ENCODE assay signal across 19 cellular contexts in the genomic region with DNA sequence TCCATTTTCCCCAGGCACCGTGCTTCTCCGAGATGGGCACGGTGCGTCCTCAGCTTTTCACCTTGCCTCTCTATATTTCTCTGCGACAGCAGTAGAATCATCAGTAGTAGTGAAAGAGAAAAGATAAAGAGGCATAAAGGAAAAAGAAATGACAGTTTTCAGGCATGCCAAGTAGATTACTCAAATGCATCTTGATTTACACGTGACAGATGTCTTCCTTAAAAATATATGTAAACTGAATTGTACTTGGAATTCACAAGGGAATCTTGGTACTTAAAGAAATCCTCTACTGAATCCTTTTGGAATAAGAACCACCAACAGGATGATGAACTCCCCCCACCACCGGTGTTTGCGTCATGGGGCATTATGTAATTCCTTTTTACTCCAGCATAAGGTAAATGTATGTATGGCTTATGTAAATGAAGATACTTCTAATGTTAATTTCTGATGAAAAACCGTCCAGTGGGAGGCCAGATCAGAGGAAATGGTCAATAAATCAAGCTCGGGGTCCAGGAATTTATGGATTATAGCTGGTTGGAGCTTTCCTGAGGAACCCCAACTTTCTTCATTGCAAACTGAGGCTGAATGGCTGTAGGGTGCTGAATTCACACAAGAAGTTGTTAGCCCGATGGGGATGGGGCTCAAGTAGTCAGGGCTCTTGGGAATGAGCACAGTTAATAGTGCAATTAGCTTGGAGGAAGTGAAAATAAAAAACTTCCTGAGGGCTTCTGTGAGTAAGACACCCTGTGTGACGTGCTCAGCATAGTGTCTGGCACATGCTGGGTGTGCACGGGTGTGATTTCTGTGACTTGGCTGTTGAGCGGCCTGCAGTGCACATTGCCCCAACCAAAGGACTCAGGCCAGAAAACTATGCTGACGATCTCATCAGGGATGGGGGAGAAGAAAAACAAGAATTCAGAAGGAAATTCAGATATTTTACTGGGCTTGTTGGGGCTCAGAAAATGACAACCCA.
DNase-seq lines count a peak whose midpoint lies in the region; ATAC-seq and TF ChIP-seq lines count a peak whose summit lies in the region.
"Had no signal": no experiment of that assay in that cellular context is flagged by ENCODE, and none has a peak within 500 bp of the region (broad histone marks: within the 10 kb centered on the region; RNA-seq: fewer than 3 reads in every experiment).

No MANE protein-coding gene starts in this region.

- H3K4me3 Mint-ChIP-seq in H9 = 0 out of 5 replicates have a peak overlapping the region, but pooled peaks of 1 of the 2 experiments have one; percentile 9
- no peak overlapping the region for H3K4me3 Mint-ChIP-seq in chondrocyte (ENCODE audit: unreplicated experiment)
- H3K4me3 Mint-ChIP-seq: CD8-positive, alpha-beta memory T cell; IgD-negative memory B cell; T-cell had no signal

- H3K27ac Mint-ChIP-seq in H9 = peak overlapping the region; percentile 76 to 91 (median 86); a peak in 5 of 7 replicates
- peak overlapping the region; percentile 39 for H3K27ac Mint-ChIP-seq in chondrocyte (ENCODE audit: unreplicated experiment)
- H3K27ac Mint-ChIP-seq: CD8-positive, alpha-beta memory T cell; IgD-negative memory B cell; T-cell had no signal

- no peak overlapping the region for H4K5ac ChIP-seq in H9 (ENCODE audit: insufficient read length, low read depth, low read length)
- no peak overlapping the region for H4K5ac ChIP-seq in mesendoderm (ENCODE audit: low read length)

- no peak overlapping the region for H3K9ac ChIP-seq in H9 (ENCODE audit: extremely low read depth, insufficient read length, low read length)
- no peak overlapping the region for H3K9ac ChIP-seq in mesendoderm (ENCODE audit: low read length)

- H3K18ac ChIP-seq in H9 (ENCODE audit: insufficient read length, low read depth, low read length) = no peak overlapping the region
- H3K18ac ChIP-seq in mesendoderm (ENCODE audit: low read length) = no peak overlapping the region

- no peak overlapping the region for H4K91ac ChIP-seq in H9 (ENCODE audit: insufficient read length, low read depth, low read length)

- no peak overlapping the region for H2AFZ ChIP-seq in H9 (ENCODE audit: low read length)
- H2AFZ ChIP-seq: PC-9 had no signal

- H3T11ph ChIP-seq in H9 (ENCODE audit: low read length) = no peak overlapping the region

- H3K4me1 ChIP-seq in H9 (ENCODE audit: insufficient read depth, low read length) = peaks cover 4% of the 10 kb centered on the region; the same call in 1 of the 2 replicates
- H3K4me1 ChIP-seq in mesendoderm (ENCODE audit: control insufficient read depth, low read depth, low read length) = peaks cover 11% of the 10 kb centered on the region
- no peaks in the 10 kb centered on the region for H3K4me1 ChIP-seq in tibial artery
- H3K4me1 ChIP-seq: BE2C had no signal

- H3K23ac ChIP-seq in H9 (ENCODE audit: insufficient read length, low read depth, low read length) (no peak overlapping the region), mesendoderm (ENCODE audit: low read length) (no peak overlapping the region)

- intact Hi-C loops in tibial artery (cut with DNase I; ENCODE audit: low total_unique reads) = no loop called here

- no peaks in the 10 kb centered on the region for H3K79me1 ChIP-seq in H9 (ENCODE audit: insufficient read depth, low read depth, low read length, poor library complexity, severe bottlenecking)
- no peaks in the 10 kb centered on the region for H3K79me1 ChIP-seq in mesendoderm (ENCODE audit: low read length)

- peaks cover 3 to 9% of the 10 kb centered on the region in 2 experiments; a peak in 4 of 5 replicates for H3K9me3 Mint-ChIP-seq in H9
- H3K9me3 Mint-ChIP-seq in chondrocyte (ENCODE audit: low read depth) = peaks cover 3% of the 10 kb centered on the region

- no peak overlapping the region for H3K56ac ChIP-seq in H9 (ENCODE audit: insufficient read length, low read depth, low read length)
- no peak overlapping the region for H3K56ac ChIP-seq in mesendoderm (ENCODE audit: low read length)

- H2BK12ac ChIP-seq in H9 (ENCODE audit: insufficient read length, low read depth, low read length) = no peak overlapping the region

- H2AK5ac ChIP-seq in H9 (ENCODE audit: insufficient read length, low read length) (no peak overlapping the region), mesendoderm (ENCODE audit: low read length) (no peak overlapping the region)

- peaks cover 0 to 6% (median 5%) of the 10 kb centered on the region in 3 experiments; a peak in 5 of 7 replicates for H3K36me3 Mint-ChIP-seq in H9 (ENCODE audit: insufficient read depth in 1 of 3, low read depth in 3 of 3)
- H3K36me3 Mint-ChIP-seq in chondrocyte (ENCODE audit: low read depth) = no peaks in the 10 kb centered on the region
- H3K36me3 Mint-ChIP-seq: CD8-positive, alpha-beta memory T cell; IgD-negative memory B cell; T-cell had no signal

- no peak overlapping the region for H4K8ac ChIP-seq in H9 (replicated peaks; ENCODE audit: insufficient read length, low read depth, low read length)
- no peak overlapping the region for H4K8ac ChIP-seq in mesendoderm (ENCODE audit: low read depth, low read length)

- no peaks in the 10 kb centered on the region for H3K79me2 ChIP-seq in H9 (ENCODE audit: insufficient read depth, low read length)
- no peaks in the 10 kb centered on the region for H3K79me2 ChIP-seq in mesendoderm (ENCODE audit: control insufficient read depth, insufficient read depth, low read length)

- no peaks in the 10 kb centered on the region for H3K23me2 ChIP-seq in H9 (ENCODE audit: insufficient read length, low read depth, low read length, poor library complexity, severe bottlenecking)

- H3K36me3 ChIP-seq in mesendoderm (ENCODE audit: control insufficient read depth, insufficient read depth, low read length) (no peaks in the 10 kb centered on the region), tibial artery (no peaks in the 10 kb centered on the region)
- H3K36me3 ChIP-seq: BE2C had no signal

- H3K14ac ChIP-seq in H9 (ENCODE audit: insufficient read depth, low read length) = no peak overlapping the region

- H2BK120ac ChIP-seq in H9 (ENCODE audit: low read depth, low read length, poor library complexity, severe bottlenecking) (no peak overlapping the region), mesendoderm (ENCODE audit: low read depth, low read length) (no peak overlapping the region)

- H3K27me3 ChIP-seq in H9 (ENCODE audit: insufficient read depth, low read length) (no peaks in the 10 kb centered on the region), mesendoderm (ENCODE audit: insufficient read depth, low read length, poor library complexity) (no peaks in the 10 kb centered on the region), tibial artery (no peaks in the 10 kb centered on the region)
- H3K27me3 ChIP-seq: BE2C had no signal

- H3K4ac ChIP-seq in H9 (ENCODE audit: low read depth, low read length) (no peak overlapping the region), mesendoderm (ENCODE audit: low read depth, low read length) (no peak overlapping the region)

- no peak for ATAC-seq in HG02884 (IDR thresholded peaks at IDR 0.05; ENCODE audit: unreplicated experiment)
- ATAC-seq: T-cell had no signal

- TF ChIP-seq CTCF in H9 (conservative IDR thresholded peaks at IDR 0.05) (no peak), chondrocyte (IDR thresholded peaks at IDR 0.05) (no peak), tibial artery (IDR thresholded peaks at IDR 0.05) (no peak)

- no CpG with 5 or more reads among the region's 15 CpGs for WGBS in H9 (ENCODE audit: extremely low coverage, insufficient read length, low lambda C conversion rate)
- WGBS in mesendoderm (ENCODE audit: extremely low coverage, insufficient coverage, low lambda C conversion rate) = no CpG with 5 or more reads among the region's 15 CpGs

- H3K4me3 ChIP-seq in mesendoderm (ENCODE audit: low read length) (no peak overlapping the region), tibial artery (no peak overlapping the region)
- H3K4me3 ChIP-seq: PC-9, SK-N-MC had no signal

- no peaks in the 10 kb centered on the region for H4K20me1 ChIP-seq in H9 (ENCODE audit: control insufficient read depth, insufficient read depth, insufficient read length)

- H3K27me3 Mint-ChIP-seq in H9 (ENCODE audit: low read depth) (no peaks in the 10 kb centered on the region; the same call in 1 of the 2 replicates), chondrocyte (ENCODE audit: low read depth) (no peaks in the 10 kb centered on the region)
- H3K27me3 Mint-ChIP-seq: IgD-negative memory B cell had no signal

- no peak overlapping the region for H3K4me2 ChIP-seq in H9 (ENCODE audit: insufficient read depth, insufficient read length, low read length)
- no peak overlapping the region for H3K4me2 ChIP-seq in mesendoderm (ENCODE audit: low read length)
- H3K4me2 ChIP-seq: PC-9 had no signal

- H3K27ac ChIP-seq in H9 (ENCODE audit: insufficient read length, low read depth, low read length) (no peak overlapping the region), mesendoderm (ENCODE audit: low read depth, low read length) (no peak overlapping the region), tibial artery (no peak overlapping the region)
- H3K27ac ChIP-seq: PC-9, SK-N-MC had no signal

- H3K4me1 Mint-ChIP-seq in H9 = peaks cover 27 to 38% of the 10 kb centered on the region in 2 experiments
- peaks cover 14% of the 10 kb centered on the region for H3K4me1 Mint-ChIP-seq in chondrocyte (ENCODE audit: low read depth)
- H3K4me1 Mint-ChIP-seq: CD8-positive, alpha-beta memory T cell; T-cell had no signal

- H2BK15ac ChIP-seq in H9 (ENCODE audit: low read depth, low read length) (no peak overlapping the region), mesendoderm (replicated peaks; ENCODE audit: low read depth) (no peak overlapping the region)

- H3K9me3 ChIP-seq in H9 (ENCODE audit: control insufficient read depth, low read depth, low read length) (no peaks in the 10 kb centered on the region), tibial artery (no peaks in the 10 kb centered on the region)
- H3K9me3 ChIP-seq: BE2C had no signal

- no peak overlapping the region for H2BK5ac ChIP-seq in H9 (ENCODE audit: insufficient read length, low read length)
- no peak overlapping the region for H2BK5ac ChIP-seq in mesendoderm (ENCODE audit: low read length)

- no peak overlapping the region for H2BK20ac ChIP-seq in H9 (ENCODE audit: low read depth, low read length, poor library complexity, severe bottlenecking)

- DNase-seq in AG20443 (ENCODE audit: low spot score) = peak; percentile 45
- no peak for DNase-seq in H9
- DNase-seq in chondrocyte (ENCODE audit: low spot score) = no peak
- DNase-seq in mesendoderm = peak; percentile 41
- no peak for DNase-seq in tibial artery
- DNase-seq in NCI-H524 treated with DMSO at 0.1 percent for 48 hours (lab: John Stamatoyannopoulos, UW) = no peak
- no peak for DNase-seq in DMS153 treated with DMSO at 0.1 percent for 48 hours (lab: John Stamatoyannopoulos, UW; ENCODE audit: unreplicated experiment)
- DNase-seq: BE2C; CD8-positive, alpha-beta memory T cell; EL; NCI-H1048; NCI-H2107; NCI-H226; NCI-H526 treated with DMSO at 0.1 percent for 48 hours; PC-9; T-cell had no signal

Comparison
In these comparisons a context has a peak if more than half of its experiments do, and no peak if none do; other contexts are left out.
1. DNase-seq: peak in AG20443 (single experiment) and mesendoderm (single experiment); none in H9 (single experiment), chondrocyte (single experiment), tibial artery (0 of 2), NCI-H524 treated with DMSO at 0.1 percent for 48 hours (single experiment) and DMS153 treated with DMSO at 0.1 percent for 48 hours (single experiment).